2 cellular contexts compared by ENCODE assay signal in the genomic region with DNA sequence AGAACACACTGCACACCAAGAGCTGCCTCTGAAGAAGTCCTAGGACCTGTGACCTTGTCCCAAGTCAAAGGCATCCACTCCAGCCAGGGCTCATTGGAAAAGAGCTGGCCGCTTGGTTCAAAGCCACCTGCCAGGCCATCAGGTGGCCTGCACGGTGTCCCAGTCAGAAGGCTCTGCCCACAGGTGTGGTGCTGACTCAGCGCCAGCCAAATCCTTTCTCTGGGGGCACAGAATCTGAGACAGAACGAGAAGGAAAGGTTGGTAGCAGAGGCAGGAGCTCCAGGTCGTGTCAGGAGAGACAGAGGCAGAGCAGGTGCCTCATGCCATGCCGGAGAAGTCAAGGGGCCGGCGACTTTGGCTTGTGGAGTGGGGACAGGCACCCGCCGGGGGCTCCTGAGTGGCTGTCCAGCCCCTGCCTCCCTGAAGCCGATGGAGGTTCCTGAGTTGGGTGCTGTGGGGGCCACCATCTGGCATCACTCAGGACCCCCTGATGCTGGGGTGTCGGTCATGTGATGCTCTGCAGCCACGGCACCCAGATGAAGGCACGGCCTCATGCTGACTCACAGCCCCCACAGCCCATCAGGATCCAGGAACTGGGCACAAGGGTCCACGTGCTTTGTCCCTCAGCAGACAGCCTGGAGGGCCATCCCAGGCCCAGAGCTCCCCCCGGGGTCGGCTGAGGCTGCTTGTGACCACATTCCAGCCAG.
A peak's percentile ranks its signal among the peaks of the same experiment; 100 is the strongest.
TF ChIP-seq lines count a peak whose summit lies in the region.

No MANE protein-coding gene starts in this region.

TF ChIP-seq in IMR-90, 13 proteins besides CTCF, POLR2A, EP300 and RAD21:
- TF ChIP-seq MAFK (IDR thresholded peaks at IDR 0.05; ENCODE audit: low read depth, low read length) (peak; percentile 78), MXI1 (IDR thresholded peaks at IDR 0.05; ENCODE audit: borderline replicate concordance, low read depth, low read length) (no peak), SMC3 (IDR thresholded peaks at IDR 0.05; ENCODE audit: low read depth, low read length) (no peak), RCOR1 (IDR thresholded peaks at IDR 0.05; ENCODE audit: insufficient replicate concordance, low read length) (no peak), MAZ (IDR thresholded peaks at IDR 0.05; ENCODE audit: borderline replicate concordance, low read depth, low read length) (no peak), CEBPB (IDR thresholded peaks at IDR 0.05; ENCODE audit: low read depth, low read length) (no peak)
- TF ChIP-seq, protein P1, sequence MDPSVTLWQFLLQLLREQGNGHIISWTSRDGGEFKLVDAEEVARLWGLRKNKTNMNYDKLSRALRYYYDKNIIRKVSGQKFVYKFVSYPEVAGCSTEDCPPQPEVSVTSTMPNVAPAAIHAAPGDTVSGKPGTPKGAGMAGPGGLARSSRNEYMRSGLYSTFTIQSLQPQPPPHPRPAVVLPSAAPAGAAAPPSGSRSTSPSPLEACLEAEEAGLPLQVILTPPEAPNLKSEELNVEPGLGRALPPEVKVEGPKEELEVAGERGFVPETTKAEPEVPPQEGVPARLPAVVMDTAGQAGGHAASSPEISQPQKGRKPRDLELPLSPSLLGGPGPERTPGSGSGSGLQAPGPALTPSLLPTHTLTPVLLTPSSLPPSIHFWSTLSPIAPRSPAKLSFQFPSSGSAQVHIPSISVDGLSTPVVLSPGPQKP (IDR thresholded peaks at IDR 0.05; ENCODE audit: borderline replicate concordance, low read depth, low read length): no peak

TF ChIP-seq in H1, 55 proteins besides CTCF, POLR2A, EP300 and RAD21:
- no peak for TF ChIP-seq BACH1 (IDR thresholded peaks at IDR 0.05; ENCODE audit: low read length)
- 0 out of 2 replicates have a peak, but pooled peaks have one; percentile 29 for TF ChIP-seq TEAD4 (IDR thresholded peaks at IDR 0.05; ENCODE audit: low read depth, low read length)
